In genomic region chr3:190840146-190840545, GRCh38 we compare ENCODE assay signal across 28 cellular contexts. TPM values are rescaled to one million over a fixed set of nuclear protein-coding genes. Genes with fewer than 3 reads are reported as not detected.
DNase-seq lines count a peak whose midpoint lies in the region; ATAC-seq and TF ChIP-seq lines count a peak whose summit lies in the region.
"Had no signal": no experiment of that assay in that cellular context is flagged by ENCODE, and none has a peak within 500 bp of the region (broad histone marks: within the 10 kb centered on the region; RNA-seq: fewer than 3 reads in every experiment).

No MANE protein-coding gene starts in this region.

- ATAC-seq in SK-N-SH treated with all-trans-retinoic acid at 6 μM for 48 hours = no peak
- ATAC-seq in HG03439 (IDR thresholded peaks at IDR 0.05; ENCODE audit: unreplicated experiment) = no peak
- ATAC-seq: activated CD8-positive, alpha-beta T cell treated with anti-CD3 and anti-CD28 coated beads for 36 hours had no signal

- TF ChIP-seq CTCF in SK-N-SH (IDR thresholded peaks at IDR 0.05) = no peak

- POLR2A ChIA-PET in SK-N-SH (lab: Yijun Ruan, JAX) = no interaction called here

- no peaks in the 10 kb centered on the region for H3K9me2 ChIP-seq in SK-N-SH

- no peak overlapping the region for H3K9ac ChIP-seq in SK-N-SH

- 7% methylated on average over 4 of the region's 4 CpGs for WGBS in SK-N-SH (ENCODE audit: low lambda C conversion rate)

- H2AFZ ChIP-seq in SK-N-SH (ENCODE audit: low read depth) = no peak overlapping the region

- no peaks in the 10 kb centered on the region for H3K4me1 ChIP-seq in SK-N-SH (ENCODE audit: control insufficient read depth in 1 of 2, insufficient read depth in 2 of 2, low read depth in 1 of 2, low read length in 1 of 2)
- H3K4me1 ChIP-seq: ascending aorta, HAP-1, upper lobe of left lung had no signal

- TF ChIP-seq EP300 in SK-N-SH (IDR thresholded peaks at IDR 0.05; ENCODE audit: borderline replicate concordance in 1 of 2, low read depth in 1 of 2, low read length in 1 of 2) = no peak

- H3K79me2 ChIP-seq in SK-N-SH (ENCODE audit: insufficient read depth) = no peaks in the 10 kb centered on the region

- H3K27me3 ChIP-seq in SK-N-SH (ENCODE audit: insufficient read depth) = no peaks in the 10 kb centered on the region
- H3K27me3 ChIP-seq: ascending aorta, upper lobe of left lung had no signal

- H3K4me3 ChIP-seq in SK-N-SH (ENCODE audit: low read depth in 2 of 2, low read length in 1 of 2) = no peak overlapping the region
- H3K4me3 ChIP-seq: ascending aorta, coronary artery, HAP-1, smooth muscle cell, upper lobe of left lung had no signal

- no peak overlapping the region for H3K4me2 ChIP-seq in SK-N-SH
- H3K4me2 ChIP-seq: smooth muscle cell had no signal

- no peak for TF ChIP-seq RAD21 in SK-N-SH (IDR thresholded peaks at IDR 0.05; ENCODE audit: low read length)

- H3K27ac ChIP-seq in SK-N-SH (ENCODE audit: low read depth in 2 of 2, low read length in 1 of 2) = no peak overlapping the region
- H3K27ac ChIP-seq: 22Rv1, ascending aorta, coronary artery, upper lobe of left lung had no signal

- CTCF ChIA-PET in SK-N-SH (lab: Yijun Ruan, JAX) = no interaction called here

- DNase-seq in SK-N-SH (no peak), dermis blood vessel endothelial cell (peak; percentile 10), renal cortical epithelial cell (ENCODE audit: low read depth) (peak; percentile 33), DMS53 (lab: John Stamatoyannopoulos, UW) (no peak), GF-D8 (lab: John Stamatoyannopoulos, UW) (no peak)
- DNase-seq: activated B cell treated with CpG ODN at 0.5 μM for 24 hours; activated CD8-positive, alpha-beta T cell treated with anti-CD3 and anti-CD28 coated beads for 36 hours; activated naive CD4-positive, alpha-beta T cell; activated T-cell treated with anti-CD3 and anti-CD28 coated beads, Interleukin-2, amount 50 U/mL, for 1 hour; midbrain; NCI-H1092; NCI-H2029 treated with DMSO at 0.1 percent for 48 hours; NCI-H446; SIG-M5; stimulated activated CD4-positive, alpha-beta T cell treated with anti-CD3 and anti-CD28 coated beads, Interleukin-4, amount 100 ng/mL, for 24 hours; upper lobe of left lung had no signal

- H4K20me1 ChIP-seq in SK-N-SH (ENCODE audit: insufficient read depth) = no peaks in the 10 kb centered on the region

- H3F3A ChIP-seq in SK-N-SH (replicated peaks; ENCODE audit: insufficient read depth) = no peaks in the 10 kb centered on the region

- H3K36me3 ChIP-seq in SK-N-SH (replicated peaks in 1 of 2; ENCODE audit: control insufficient read depth in 1 of 2, insufficient read depth in 2 of 2, low read length in 1 of 2) = no peaks in the 10 kb centered on the region
- H3K36me3 ChIP-seq: ascending aorta, HAP-1, upper lobe of left lung had no signal

- H3K9me3 ChIP-seq in SK-N-SH = no peaks in the 10 kb centered on the region
- H3K9me3 ChIP-seq: ascending aorta, HAP-1, upper lobe of left lung had no signal

TF ChIP-seq in SK-N-SH, 30 proteins besides CTCF, POLR2A, EP300 and RAD21 (continues in another document):
- TF ChIP-seq GATA2 (CRISPR knock-in tag; IDR thresholded peaks at IDR 0.05) (no peak), PBX3 (IDR thresholded peaks at IDR 0.05) (no peak), EZH2phosphoT487 (IDR thresholded peaks at IDR 0.05; ENCODE audit: borderline replicate concordance, low read depth) (no peak)

TF ChIP-seq in SK-N-SH treated with all-trans-retinoic acid at 6 μM for 48 hours, 23 proteins besides CTCF, POLR2A, EP300 and RAD21:
- TF ChIP-seq TCF4 (CRISPR knock-in tag; IDR thresholded peaks at IDR 0.05; ENCODE audit: borderline replicate concordance) (no peak), BACH2 (CRISPR knock-in tag; IDR thresholded peaks at IDR 0.05; ENCODE audit: borderline replicate concordance) (no peak), ZNF565 (CRISPR knock-in tag; conservative IDR thresholded peaks at IDR 0.05; ENCODE audit: low read depth) (no peak), RARB (CRISPR knock-in tag; IDR thresholded peaks at IDR 0.05) (no peak), TOX (CRISPR knock-in tag; IDR thresholded peaks at IDR 0.05; ENCODE audit: borderline replicate concordance) (no peak), OSR1 (CRISPR knock-in tag; IDR thresholded peaks at IDR 0.05) (no peak), ARNTL (CRISPR knock-in tag; IDR thresholded peaks at IDR 0.05; ENCODE audit: borderline replicate concordance, low read depth) (no peak)

TF ChIP-seq in PFSK-1, 5 proteins besides CTCF, POLR2A, EP300 and RAD21:
- TF ChIP-seq FOXP2 (optimal IDR thresholded peaks at IDR 0.05; ENCODE audit: borderline replicate concordance, extremely low read depth, extremely low read length, insufficient read depth) (no peak), POLR2AphosphoS5 (IDR thresholded peaks at IDR 0.05; ENCODE audit: low read depth, low read length) (no peak), REST (IDR thresholded peaks at IDR 0.05; ENCODE audit: insufficient read depth in 1 of 2, low read depth in 2 of 2, low read length in 2 of 2) (peak; percentile 78 to 92)

RNA-seq across cellular contexts. Expression of gene GMNC, which starts 22.3 kb away (rescaled TPM):
- not detected in 2 replicates for polyA plus RNA-seq in SK-N-SH (2012; rRNA removed)
- not detected in 2 replicates for polyA plus RNA-seq in SK-N-SH (2012; cell fraction: cytosol; rRNA removed)
- polyA plus RNA-seq in SK-N-SH (2012; cell fraction: nucleus; rRNA removed) = not detected in 2 replicates
- polyA plus RNA-seq in PFSK-1 (2012; ENCODE audit: insufficient read length, low read depth) = not detected
- not detected in 2 replicates for total RNA-seq in dermis blood vessel endothelial cell
- total RNA-seq in renal cortical epithelial cell = 1.5 TPM in 1 of 2 replicates, not detected in the other
- total RNA-seq: activated B cell treated with CpG ODN at 0.5 μM for 24 hours; activated CD8-positive, alpha-beta T cell treated with anti-CD3 and anti-CD28 coated beads for 36 hours; ascending aorta; neural crest cell; progenitor cell of endocrine pancreas; smooth muscle cell had no signal
- polyA plus RNA-seq: BJ, IgD-negative memory B cell, smooth muscle cell had no signal

Comparison
In these comparisons a context has a peak if more than half of its experiments do, and no peak if none do; other contexts are left out.
1. DNase-seq: peak in dermis blood vessel endothelial cell (single experiment) and renal cortical epithelial cell (single experiment); none in SK-N-SH (single experiment), DMS53 (single experiment) and GF-D8 (single experiment).